ENCODE assay signal across 24 cellular contexts in the genomic region with DNA sequence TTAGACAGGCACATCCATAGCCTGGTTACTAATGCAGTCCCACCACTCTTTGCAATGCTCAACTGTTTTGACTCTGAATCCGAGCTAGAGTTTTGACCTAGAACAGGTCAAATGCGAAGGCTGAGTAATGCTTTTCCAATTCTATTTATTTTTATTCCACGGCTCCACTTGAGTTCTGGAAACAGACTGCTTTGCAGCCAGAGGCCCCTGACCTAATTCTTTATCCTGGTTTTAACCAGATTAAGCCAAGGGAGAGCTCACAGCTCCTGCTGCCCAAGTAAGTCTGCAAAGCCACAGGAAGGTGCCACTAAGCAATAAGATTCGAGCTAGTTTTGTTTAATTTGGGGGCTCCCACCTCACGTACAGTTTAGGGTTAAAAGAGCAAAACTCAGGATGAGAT. TPM values are rescaled to one million over a fixed set of nuclear protein-coding genes. Genes with fewer than 3 reads are reported as not detected.
DNase-seq lines count a peak whose midpoint lies in the region; ATAC-seq and TF ChIP-seq lines count a peak whose summit lies in the region.
"Had no signal": no experiment of that assay in that cellular context is flagged by ENCODE, and none has a peak within 500 bp of the region (broad histone marks: within the 10 kb centered on the region; RNA-seq: fewer than 3 reads in every experiment).

No MANE protein-coding gene starts in this region.

- no peak overlapping the region for H3K4me3 ChIP-seq in subcutaneous abdominal adipose tissue (ENCODE audit: low read depth in 1 of 5, low read length in 5 of 5)
- H3K4me3 ChIP-seq: GM12878, GM23338, SJCRH30 had no signal

- H3K9ac ChIP-seq in subcutaneous abdominal adipose tissue (ENCODE audit: low read length in 5 of 5): peak overlapping the region in 1 of 5 donors; percentile 16
- H3K9ac ChIP-seq: KMS-11 had no signal

- H3K36me3 ChIP-seq in subcutaneous abdominal adipose tissue (ENCODE audit: control insufficient read depth in 5 of 5, insufficient read depth in 5 of 5, low read length in 5 of 5): peaks cover 0 to 8% (median 0%) of the 10 kb centered on the region in 5 donors
- H3K36me3 ChIP-seq: SJCRH30 had no signal

- ATAC-seq in GM21786 (IDR thresholded peaks at IDR 0.05; ENCODE audit: unreplicated experiment) (no peak), GM19455 (IDR thresholded peaks at IDR 0.05; ENCODE audit: unreplicated experiment) (no peak), GM21528 (IDR thresholded peaks at IDR 0.05; ENCODE audit: low FRiP score, unreplicated experiment) (no peak)
- ATAC-seq: GM12878, GM23338 had no signal

- peaks cover 60% of the 10 kb centered on the region for H3K4me1 Mint-ChIP-seq in nephron progenitor cell

- no peaks in the 10 kb centered on the region for H3K27me3 ChIP-seq in subcutaneous abdominal adipose tissue (ENCODE audit: control insufficient read depth in 5 of 5, insufficient read depth in 4 of 5, low read length in 5 of 5)
- H3K27me3 ChIP-seq: BE2C, SJCRH30 had no signal

- peaks cover 36% of the 10 kb centered on the region for H3K36me3 Mint-ChIP-seq in nephron progenitor cell (ENCODE audit: low read depth)

- peak overlapping the region; percentile 24 for H3K27ac Mint-ChIP-seq in nephron progenitor cell
- H3K27ac Mint-ChIP-seq: GM23338 had no signal

- peaks cover 2 to 22% (median 9%) of the 10 kb centered on the region in 5 donors for H3K4me1 ChIP-seq in subcutaneous abdominal adipose tissue (ENCODE audit: control insufficient read depth in 5 of 5, insufficient read depth in 5 of 5, low read length in 5 of 5)
- H3K4me1 ChIP-seq: BE2C had no signal

- TF ChIP-seq CTCF in nephron progenitor cell (IDR thresholded peaks at IDR 0.05): no peak

- no peak overlapping the region for H3K4me3 Mint-ChIP-seq in nephron progenitor cell
- H3K4me3 Mint-ChIP-seq: CD4-positive, CD25-positive, alpha-beta regulatory T cell; GM23338 had no signal

- H3K9me3 Mint-ChIP-seq in nephron progenitor cell: peaks cover 4% of the 10 kb centered on the region
- H3K9me3 Mint-ChIP-seq: GM23338 had no signal

- H3K27ac ChIP-seq in subcutaneous abdominal adipose tissue (ENCODE audit: low read depth, low read length): peak overlapping the region; percentile 42
- H3K27ac ChIP-seq: KMS-11 had no signal

- H3K27me3 Mint-ChIP-seq in nephron progenitor cell (ENCODE audit: low read depth, poor library complexity): no peaks in the 10 kb centered on the region
- H3K27me3 Mint-ChIP-seq: CD4-positive, CD25-positive, alpha-beta regulatory T cell had no signal

- no peaks in the 10 kb centered on the region for H3K9me3 ChIP-seq in subcutaneous abdominal adipose tissue (ENCODE audit: control insufficient read depth in 5 of 5, low read length in 5 of 5)
- H3K9me3 ChIP-seq: BE2C, SJCRH30 had no signal

- DNase-seq in SK-N-DZ (ENCODE audit: low spot score): peak; percentile 26
- peak; percentile 81 for DNase-seq in cerebellar cortex (ENCODE audit: low spot score)
- DNase-seq in nephron progenitor cell: no peak
- no peak for DNase-seq in cortex of kidney (lab: John Stamatoyannopoulos, UW)
- DNase-seq: BE2C; CD4-positive, CD25-positive, alpha-beta regulatory T cell; COR-L47; DMS 273 treated with DMSO at 0.1 percent for 48 hours; DMS79 treated with DMSO at 0.1 percent for 48 hours; HCEC 1CT; IMR-90; NCI-H1092 treated with DMSO at 0.1 percent for 48 hours; NCI-H2029 treated with DMSO at 0.1 percent for 48 hours; NCI-H345; NCI-H774; OCI-M1 had no signal

RNA-seq across cellular contexts. Expression of a gene that starts 51.4 kb away (rescaled TPM):
- 14.0 and 15.8 TPM in 2 replicates for polyA plus RNA-seq in SK-N-DZ (2014; cell fraction: cytosol; rRNA removed)
- polyA plus RNA-seq in SK-N-DZ (2014; cell fraction: nucleus; rRNA removed): 18.0 and 24.8 TPM in 2 replicates

Comparison
In these comparisons a context has a peak if more than half of its experiments do, and no peak if none do; other contexts are left out.
1. DNase-seq: peak in SK-N-DZ (single experiment) and cerebellar cortex (single experiment); none in nephron progenitor cell (single experiment) and cortex of kidney (single experiment).